16 cellular contexts compared by ENCODE assay signal in genomic region chr20:11271319-11271718, GRCh38.
A peak's percentile ranks its signal among the peaks of the same experiment; 100 is the strongest.
DNase-seq lines count a peak whose midpoint lies in the region; ATAC-seq, FAIRE-seq and TF ChIP-seq lines count a peak whose summit lies in the region.
"Had no signal": no experiment of that assay in that cellular context is flagged by ENCODE, and none has a peak within 500 bp of the region (broad histone marks: within the 10 kb centered on the region; RNA-seq: fewer than 3 reads in every experiment).

No MANE protein-coding gene starts in this region.

- peak overlapping the region; percentile 73 for H3K27ac Mint-ChIP-seq in Caco-2 (ENCODE audit: unreplicated experiment)
- H3K27ac Mint-ChIP-seq: activated B cell treated with CpG ODN at 0.5 μM for 24 hours; activated naive CD8-positive, alpha-beta T cell treated with anti-CD3 and anti-CD28 coated beads, Interleukin-2, amount 50 U/mL, for 24 hours; B cell had no signal

- TF ChIP-seq CTCF in Caco-2 (IDR thresholded peaks at IDR 0.05; ENCODE audit: insufficient read depth in 1 of 2, low read depth in 1 of 2, low read length in 1 of 2, severe bottlenecking in 1 of 2, unreplicated experiment in 1 of 2): peak in 1 of 2 experiments; percentile 48
- peak; percentile 13 for TF ChIP-seq CTCF in astrocyte of the spinal cord (IDR thresholded peaks at IDR 0.05; ENCODE audit: low read depth, low read length)

- no peak overlapping the region for H2BK120ac ChIP-seq in mesendoderm (ENCODE audit: low read depth, low read length)

- H3K4me1 ChIP-seq in Caco-2: peaks cover 48% of the 10 kb centered on the region
- peaks cover 10% of the 10 kb centered on the region for H3K4me1 ChIP-seq in mesendoderm (ENCODE audit: control insufficient read depth, low read depth, low read length)

- H4K8ac ChIP-seq in mesendoderm (ENCODE audit: low read depth, low read length): no peak overlapping the region

- no peak overlapping the region for H3K23ac ChIP-seq in mesendoderm (ENCODE audit: low read length)

- H3K36me3 Mint-ChIP-seq in Caco-2 (ENCODE audit: insufficient read depth, unreplicated experiment): no peaks in the 10 kb centered on the region

- H3K4me3 ChIP-seq in Caco-2 (ENCODE audit: low read depth, low read length) (no peak overlapping the region), astrocyte of the spinal cord (ENCODE audit: low read depth, low read length) (no peak overlapping the region), mesendoderm (ENCODE audit: low read length) (no peak overlapping the region)
- H3K4me3 ChIP-seq: SK-N-MC had no signal

- H2BK5ac ChIP-seq in mesendoderm (ENCODE audit: low read length): no peak overlapping the region

- CTCF ChIA-PET in Caco-2 (lab: Charles Lee): no interaction called here

- H3K79me2 ChIP-seq in mesendoderm (ENCODE audit: control insufficient read depth, insufficient read depth, low read length): no peaks in the 10 kb centered on the region

- no TSS peak for BruUV-seq in Caco-2 (replicated peaks; lab: Mats Ljungman, UMichigan)

- no peaks in the 10 kb centered on the region for H3K27me3 ChIP-seq in Caco-2 (replicated peaks; ENCODE audit: control insufficient read depth, insufficient read depth, low read length)
- H3K27me3 ChIP-seq in mesendoderm (ENCODE audit: insufficient read depth, low read length, poor library complexity): no peaks in the 10 kb centered on the region
- H3K27me3 ChIP-seq: neutrophil had no signal

- H3K4me2 ChIP-seq in mesendoderm (ENCODE audit: low read length): no peak overlapping the region

- H3K9me3 ChIP-seq in Caco-2: no peaks in the 10 kb centered on the region
- H3K9me3 ChIP-seq: neutrophil had no signal

- in situ Hi-C loops in astrocyte of the spinal cord (cut with HindIII; ENCODE audit: low sequenced_read_pairs): no loop called here

- WGBS in mesendoderm (ENCODE audit: extremely low coverage, insufficient coverage, low lambda C conversion rate): no CpG with 5 or more reads among the region's 6 CpGs

- no peak overlapping the region for H3K4ac ChIP-seq in mesendoderm (ENCODE audit: low read depth, low read length)

- H2BK15ac ChIP-seq in mesendoderm (replicated peaks; ENCODE audit: low read depth): no peak overlapping the region

- TF ChIP-seq POLR2A in GM12892 (IDR thresholded peaks at IDR 0.05; ENCODE audit: low read depth, low read length): no peak

- H3K56ac ChIP-seq in mesendoderm (ENCODE audit: low read length): no peak overlapping the region

- H3K27ac ChIP-seq in mesendoderm (ENCODE audit: low read depth, low read length): no peak overlapping the region
- H3K27ac ChIP-seq: neutrophil, SK-N-MC had no signal

- H3K4me1 Mint-ChIP-seq in Caco-2 (ENCODE audit: low read depth, unreplicated experiment): peaks cover 36% of the 10 kb centered on the region
- H3K4me1 Mint-ChIP-seq: activated B cell treated with CpG ODN at 0.5 μM for 24 hours, B cell had no signal

- no peak overlapping the region for H4K5ac ChIP-seq in mesendoderm (ENCODE audit: low read length)

- ATAC-seq in GM18873 (IDR thresholded peaks at IDR 0.05; ENCODE audit: low FRiP score, unreplicated experiment): no peak
- ATAC-seq: activated naive CD8-positive, alpha-beta T cell treated with anti-CD3 and anti-CD28 coated beads, Interleukin-2, amount 50 U/mL, for 24 hours had no signal

- FAIRE-seq in GM12892 (lab: Jason Lieb, UNC): no peak
- FAIRE-seq: G401.6 had no signal

- no peaks in the 10 kb centered on the region for H3K27me3 Mint-ChIP-seq in Caco-2 (ENCODE audit: insufficient read depth, unreplicated experiment)
- H3K27me3 Mint-ChIP-seq: activated B cell treated with CpG ODN at 0.5 μM for 24 hours, B cell had no signal

- H3K36me3 ChIP-seq in Caco-2 (ENCODE audit: control insufficient read depth, insufficient read depth, low read length) (no peaks in the 10 kb centered on the region), mesendoderm (ENCODE audit: control insufficient read depth, insufficient read depth, low read length) (no peaks in the 10 kb centered on the region)
- H3K36me3 ChIP-seq: neutrophil had no signal

- H2AK5ac ChIP-seq in mesendoderm (ENCODE audit: low read length): no peak overlapping the region

- no peaks in the 10 kb centered on the region for H3K9me3 Mint-ChIP-seq in Caco-2 (ENCODE audit: unreplicated experiment)
- H3K9me3 Mint-ChIP-seq: activated B cell treated with CpG ODN at 0.5 μM for 24 hours; activated naive CD8-positive, alpha-beta T cell treated with anti-CD3 and anti-CD28 coated beads, Interleukin-2, amount 50 U/mL, for 24 hours had no signal

- intact Hi-C loops in Caco-2 (cut with micrococcal nuclease; ENCODE audit: unreplicated experiment): loop anchor here (5.0 to 10.0 kb wide), 3 partner anchors 137 to 804 kb away; no protein-coding TSS in a partner anchor

- H3K79me1 ChIP-seq in mesendoderm (ENCODE audit: low read length): no peaks in the 10 kb centered on the region

- no peak overlapping the region for H3K4me3 Mint-ChIP-seq in Caco-2 (ENCODE audit: unreplicated experiment)
- H3K4me3 Mint-ChIP-seq: activated B cell treated with CpG ODN at 0.5 μM for 24 hours; activated naive CD8-positive, alpha-beta T cell treated with anti-CD3 and anti-CD28 coated beads, Interleukin-2, amount 50 U/mL, for 24 hours; B cell had no signal

- H3K18ac ChIP-seq in mesendoderm (ENCODE audit: low read length): no peak overlapping the region

- no peak overlapping the region for H3K9ac ChIP-seq in mesendoderm (ENCODE audit: low read length)

- POLR2A ChIA-PET in Caco-2 (lab: Charles Lee): no interaction called here

- peak; percentile 66 to 67 for DNase-seq in Caco-2
- DNase-seq in HK-2 (ENCODE audit: unreplicated experiment): peak; percentile 25
- DNase-seq in astrocyte of the spinal cord (ENCODE audit: low read depth, low spot score): no peak
- peak; percentile 85 for DNase-seq in mesendoderm
- DNase-seq in GF-D8 (lab: John Stamatoyannopoulos, UW): no peak
- DNase-seq in NCI-H2029 (lab: John Stamatoyannopoulos, UW): no peak
- DNase-seq in GM12892 (ENCODE audit: insufficient read length): no peak
- DNase-seq: activated B cell treated with CpG ODN at 0.5 μM for 24 hours; activated naive CD8-positive, alpha-beta T cell treated with anti-CD3 and anti-CD28 coated beads, Interleukin-2, amount 50 U/mL, for 24 hours; NCI-H748 treated with DMSO at 0.1 percent for 48 hours; stimulated activated CD4-positive, alpha-beta T cell treated with anti-CD3 and anti-CD28 coated beads, Interleukin-15, amount 100 ng/mL, for 24 hours had no signal

Comparison
In these comparisons a context has a peak if more than half of its experiments do, and no peak if none do; other contexts are left out.
1. DNase-seq: peak in Caco-2 (2 of 2), HK-2 (single experiment) and mesendoderm (single experiment); none in astrocyte of the spinal cord (single experiment), GF-D8 (single experiment), NCI-H2029 (single experiment) and GM12892 (single experiment).